ENCODE assay signal across 9 cellular contexts in the genomic region with DNA sequence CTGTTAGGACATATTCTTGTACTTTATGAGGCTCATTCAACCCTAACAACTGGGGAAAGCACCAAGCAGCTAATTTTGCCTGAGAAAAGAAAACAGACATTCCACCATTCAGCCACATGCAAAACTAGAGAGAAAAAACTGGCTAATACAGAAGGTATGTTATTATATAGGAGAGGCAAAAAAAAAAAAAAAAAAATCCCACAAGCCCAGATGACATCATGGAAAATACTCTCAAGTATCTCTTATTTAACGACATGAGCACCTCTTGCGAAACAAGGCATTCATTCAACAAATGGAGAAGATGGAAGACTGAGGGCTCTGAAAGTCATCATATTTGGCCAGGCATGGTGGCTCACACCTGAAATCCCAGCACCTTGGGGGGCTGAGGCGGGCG.
DNase-seq lines count a peak whose midpoint lies in the region; ATAC-seq, FAIRE-seq and TF ChIP-seq lines count a peak whose summit lies in the region.
"Had no signal": no experiment of that assay in that cellular context is flagged by ENCODE, and none has a peak within 500 bp of the region (broad histone marks: within the 10 kb centered on the region; RNA-seq: fewer than 3 reads in every experiment).

No MANE protein-coding gene starts in this region.

- in situ Hi-C loops in G401 (cut with HindIII; ENCODE audit: low sequenced_read_pairs), result no loop called here

- no peaks in the 10 kb centered on the region for H3K27me3 Mint-ChIP-seq in MCF 10A (ENCODE audit: insufficient read depth, unreplicated experiment)

- CTCF ChIA-PET in MCF 10A (lab: Yijun Ruan, JAX), result interaction anchor here (0.7 to 3.8 kb wide), 8 partner anchors 10 to 321 kb away, joined by 3 to 23 read pairs (median 4); no protein-coding TSS in a partner anchor

- no peak for FAIRE-seq in HTR-8/SVneo (lab: Jason Lieb, UNC)

- DNase-seq in HTR-8/SVneo (ENCODE audit: insufficient read length, low spot score) (peak; percentile 53), MCF 10A (ENCODE audit: unreplicated experiment) (peak; percentile 85), skeletal muscle cell (ENCODE audit: low read depth) (peak; percentile 73), G401 (ENCODE audit: low spot score) (no peak), NCI-H2196 treated with DMSO at 0.1 percent for 48 hours (lab: John Stamatoyannopoulos, UW; ENCODE audit: unreplicated experiment) (no peak), superior temporal gyrus (ENCODE audit: extremely low spot score) (no peak)

- ATAC-seq in GM18870 (IDR thresholded peaks at IDR 0.05; ENCODE audit: unreplicated experiment), result peak; percentile 75
- ATAC-seq in GM19463 (IDR thresholded peaks at IDR 0.05; ENCODE audit: unreplicated experiment), result no peak

- intact Hi-C loops in MCF 10A (cut with micrococcal nuclease), result loop anchor here (5.0 kb wide), 2 partner anchors 131 to 234 kb away; no protein-coding TSS in a partner anchor

- peak overlapping the region; percentile 87 for H3K27ac Mint-ChIP-seq in MCF 10A (ENCODE audit: low read depth, unreplicated experiment)

- H3K36me3 Mint-ChIP-seq in MCF 10A (ENCODE audit: insufficient read depth, unreplicated experiment), result peaks cover 8% of the 10 kb centered on the region

- peak overlapping the region; percentile 25 for H3K4me3 Mint-ChIP-seq in MCF 10A (ENCODE audit: unreplicated experiment)

- no TSS peak for BruUV-seq in MCF 10A (replicated peaks; lab: Mats Ljungman, UMichigan)

- H3K4me3 ChIP-seq in skeletal muscle cell (ENCODE audit: low read depth, low read length), result no peak overlapping the region
- H3K4me3 ChIP-seq: upper lobe of left lung had no signal

- H3K4me1 Mint-ChIP-seq in MCF 10A (ENCODE audit: insufficient read depth, unreplicated experiment), result peaks cover 48% of the 10 kb centered on the region

- POLR2A ChIA-PET in MCF 10A (lab: Yijun Ruan, JAX), result interaction anchor here (0.6 to 4.0 kb wide), 12 partner anchors 11 to 174 kb away, joined by 3 to 43 read pairs (median 4); no protein-coding TSS in a partner anchor

- no peak for TF ChIP-seq CTCF in MCF 10A (IDR thresholded peaks at IDR 0.05; ENCODE audit: unreplicated experiment)

- H3K9me3 Mint-ChIP-seq in MCF 10A (ENCODE audit: unreplicated experiment), result no peaks in the 10 kb centered on the region

Comparison
In these comparisons a context has a peak if more than half of its experiments do, and no peak if none do; other contexts are left out.
1. DNase-seq: peak in HTR-8/SVneo (single experiment), MCF 10A (single experiment) and skeletal muscle cell (single experiment); none in G401 (single experiment), NCI-H2196 treated with DMSO at 0.1 percent for 48 hours (single experiment) and superior temporal gyrus (single experiment).